24 cellular contexts compared by ENCODE assay signal in genomic region chrX:3320471-3321046, GRCh38. TPM values are rescaled to one million over a fixed set of nuclear protein-coding genes. Genes with fewer than 3 reads are reported as not detected.
DNase-seq lines count a peak whose midpoint lies in the region; TF ChIP-seq lines count a peak whose summit lies in the region.
"Had no signal": no experiment of that assay in that cellular context is flagged by ENCODE, and none has a peak within 500 bp of the region (broad histone marks: within the 10 kb centered on the region; RNA-seq: fewer than 3 reads in every experiment).

No MANE protein-coding gene starts in this region.

- no peak overlapping the region for H3K27ac ChIP-seq in BLaER1 treated with 17β-estradiol and CSF1 and Interleukin-3, amounts not matched to agents 10 nM and 100 nM
- no peak overlapping the region for H3K27ac ChIP-seq in tibial artery
- H3K27ac ChIP-seq: KMS-11 had no signal

- no peaks in the 10 kb centered on the region for H3K27me3 ChIP-seq in BLaER1 treated with 17β-estradiol and CSF1 and Interleukin-3, amounts not matched to agents 10 nM and 100 nM
- no peaks in the 10 kb centered on the region for H3K27me3 ChIP-seq in tibial artery

- intact Hi-C loops in tibial artery (cut with DNase I; ENCODE audit: low total_unique reads) = no loop called here

- peak overlapping the region in 8 of 11 experiments; percentile 5 to 51 (median 32); a peak in 10 of 22 replicates for H3K4me2 ChIP-seq in BLaER1 treated with 17β-estradiol and CSF1 and Interleukin-3, amounts not matched to agents 10 nM and 100 nM
- H3K4me2 ChIP-seq: GM23338, KMS-11 had no signal

- no peaks in the 10 kb centered on the region for H4K20me1 ChIP-seq in BLaER1 treated with 17β-estradiol and CSF1 and Interleukin-3, amounts not matched to agents 10 nM and 100 nM

- H3K9me3 ChIP-seq in BLaER1 treated with 17β-estradiol and CSF1 and Interleukin-3, amounts not matched to agents 10 nM and 100 nM (replicated peaks in 1 of 11) = peaks cover 9 to 22% (median 17%) of the 10 kb centered on the region in 11 experiments
- peaks cover 0 to 4% (median 0%) of the 10 kb centered on the region in 3 donors for H3K9me3 ChIP-seq in tibial artery

- no peaks in the 10 kb centered on the region for H3K36me3 ChIP-seq in BLaER1 treated with 17β-estradiol and CSF1 and Interleukin-3, amounts not matched to agents 10 nM and 100 nM
- peaks cover 0 to 6% (median 0%) of the 10 kb centered on the region in 3 donors for H3K36me3 ChIP-seq in tibial artery

- no peak overlapping the region for H3K4me3 ChIP-seq in BLaER1 treated with 17β-estradiol and CSF1 and Interleukin-3, amounts not matched to agents 10 nM and 100 nM
- H3K4me3 ChIP-seq in fibroblast of pulmonary artery (replicated peaks; ENCODE audit: low read depth, low read length) = no peak overlapping the region
- H3K4me3 ChIP-seq in tibial artery = no peak overlapping the region
- H3K4me3 ChIP-seq: GM12878, GM23338 had no signal

- H3K4me1 ChIP-seq in BLaER1 treated with 17β-estradiol and CSF1 and Interleukin-3, amounts not matched to agents 10 nM and 100 nM = peaks cover 0 to 20% (median 10%) of the 10 kb centered on the region in 10 experiments; a peak in 11 of 20 replicates
- no peaks in the 10 kb centered on the region for H3K4me1 ChIP-seq in tibial artery

- H3K9ac ChIP-seq in BLaER1 treated with 17β-estradiol and CSF1 and Interleukin-3, amounts not matched to agents 10 nM and 100 nM = no peak overlapping the region
- H3K9ac ChIP-seq: KMS-11 had no signal

- TF ChIP-seq CTCF in fibroblast of pulmonary artery (IDR thresholded peaks at IDR 0.05; ENCODE audit: low read length, missing control alignments) (no peak), tibial artery (IDR thresholded peaks at IDR 0.05) (no peak)

- DNase-seq in M059J (ENCODE audit: low read depth) = peak; percentile 33
- peak; percentile 3 for DNase-seq in fibroblast of pulmonary artery (ENCODE audit: low read depth)
- peak; percentile 52 to 66 for DNase-seq in tibial artery
- no peak for DNase-seq in retina
- no peak for DNase-seq in DMS114 treated with DMSO at 0.1 percent for 48 hours (lab: John Stamatoyannopoulos, UW; ENCODE audit: unreplicated experiment)
- no peak for DNase-seq in islet precursor cell
- DNase-seq: CD4-positive, CD25-positive, alpha-beta regulatory T cell; COR-L47; DMS 273 treated with DMSO at 0.1 percent for 48 hours; GF-D8; NCI-H1417; NCI-H187; NCI-H2107; NCI-H510A; NCI-H82; OCI-M1; RPMI8226; SIG-M5 had no signal

RNA-seq across cellular contexts. Expression of gene MXRA5, which starts 25.9 kb away (rescaled TPM):
- total RNA-seq in M059J (2014; rRNA removed; shearing (Covaris generic)) = 2.8 and 5.5 TPM in 2 replicates
- total RNA-seq: A673; CD4-positive, CD25-positive, alpha-beta regulatory T cell; HepG2 had no signal

Comparison
In these comparisons a context has a peak if more than half of its experiments do, and no peak if none do; other contexts are left out.
1. DNase-seq: peak in M059J (single experiment), fibroblast of pulmonary artery (single experiment) and tibial artery (2 of 2); none in retina (single experiment), DMS114 treated with DMSO at 0.1 percent for 48 hours (single experiment) and islet precursor cell (single experiment).